ENCODE assay signal across 14 cellular contexts in the genomic region with DNA sequence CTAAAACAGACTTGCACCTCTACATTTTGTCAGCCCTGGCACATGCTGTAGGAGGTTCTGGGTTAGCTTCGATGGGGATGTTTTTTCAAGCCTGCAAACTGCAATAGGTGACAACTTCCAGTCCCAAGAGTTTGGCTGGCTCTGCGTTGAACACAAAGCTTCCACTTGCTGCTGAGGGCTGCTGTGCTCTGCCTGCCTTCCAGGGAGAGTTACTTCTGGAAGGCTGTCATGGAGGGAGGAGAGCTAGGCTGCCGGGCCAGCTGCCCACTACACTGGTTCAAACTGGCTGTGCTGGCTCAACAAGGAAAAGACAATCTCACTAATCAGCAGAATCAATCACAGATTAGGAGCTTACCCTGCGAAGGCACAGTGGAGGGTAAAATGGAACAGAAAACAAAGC. TPM values are rescaled to one million over a fixed set of nuclear protein-coding genes. Genes with fewer than 3 reads are reported as not detected.
DNase-seq lines count a peak whose midpoint lies in the region; ATAC-seq and TF ChIP-seq lines count a peak whose summit lies in the region.
"Had no signal": no experiment of that assay in that cellular context is flagged by ENCODE, and none has a peak within 500 bp of the region (broad histone marks: within the 10 kb centered on the region; RNA-seq: fewer than 3 reads in every experiment).

No MANE protein-coding gene starts in this region.

- no peaks in the 10 kb centered on the region for H3K9me3 ChIP-seq in neural progenitor cell (ENCODE audit: low read depth)

- ATAC-seq in GM21576 (IDR thresholded peaks at IDR 0.05; ENCODE audit: unreplicated experiment) (no peak), HG03159 (IDR thresholded peaks at IDR 0.05; ENCODE audit: unreplicated experiment) (no peak)

- TF ChIP-seq CTCF in AG10803 (conservative IDR thresholded peaks at IDR 0.05; ENCODE audit: low read length) = no peak
- TF ChIP-seq CTCF in VCaP (conservative IDR thresholded peaks at IDR 0.05) = no peak
- TF ChIP-seq CTCF in neural progenitor cell (IDR thresholded peaks at IDR 0.05) = no peak

- H3K4me1 ChIP-seq in neural progenitor cell = peaks cover 7% of the 10 kb centered on the region

- H3K27ac ChIP-seq in VCaP (peak overlapping the region; percentile 50), neural progenitor cell (no peak overlapping the region)

- no peak overlapping the region for H3K9ac ChIP-seq in neural progenitor cell

- no peak overlapping the region for H3K4me3 Mint-ChIP-seq in neural progenitor cell
- H3K4me3 Mint-ChIP-seq in activated T-cell treated with anti-CD3 and anti-CD28 coated beads, Interleukin-2, amount 50 U/mL, for 24 hours = no peak overlapping the region

- peak overlapping the region; percentile 54 for H2AFZ ChIP-seq in neural progenitor cell (replicated peaks)

- no peaks in the 10 kb centered on the region for H3K9me3 Mint-ChIP-seq in neural progenitor cell
- no peaks in the 10 kb centered on the region for H3K9me3 Mint-ChIP-seq in activated T-cell treated with anti-CD3 and anti-CD28 coated beads, Interleukin-2, amount 50 U/mL, for 24 hours

- no peaks in the 10 kb centered on the region for H3F3A ChIP-seq in neural progenitor cell (ENCODE audit: low read depth)

- H3K27me3 ChIP-seq in neural progenitor cell = no peaks in the 10 kb centered on the region

- DNase-seq in AG10803 (ENCODE audit: low read depth) (peak; percentile 27), head of caudate nucleus (peak in 24 of 42 donors; percentile 10 to 72 (median 29)), neural progenitor cell (ENCODE audit: low spot score) (peak; percentile 23), NCI-H1436 treated with DMSO at 0.1 percent for 48 hours (lab: John Stamatoyannopoulos, UW) (no peak)
- no peak for DNase-seq in activated T-cell treated with anti-CD3 and anti-CD28 coated beads, Interleukin-2, amount 50 U/mL, for 24 hours
- DNase-seq: activated CD4-positive, alpha-beta T cell treated with anti-CD3 and anti-CD28 coated beads for 48 hours; activated effector memory CD4-positive, alpha-beta T cell treated with anti-CD3 and anti-CD28 coated beads, Interleukin-2, amount 50 U/mL, for 16 hours; cerebellar nuclear complex; left cardiac atrium; NCI-H2081; SW 1271 had no signal

- H3K27ac Mint-ChIP-seq in neural progenitor cell = no peak overlapping the region
- no peak overlapping the region for H3K27ac Mint-ChIP-seq in activated T-cell treated with anti-CD3 and anti-CD28 coated beads, Interleukin-2, amount 50 U/mL, for 24 hours

- H4K20me1 ChIP-seq in neural progenitor cell (ENCODE audit: low read depth) = no peaks in the 10 kb centered on the region

- H3K79me2 ChIP-seq in neural progenitor cell (ENCODE audit: low read depth) = no peaks in the 10 kb centered on the region

- H3K36me3 Mint-ChIP-seq in neural progenitor cell = no peaks in the 10 kb centered on the region
- no peaks in the 10 kb centered on the region for H3K36me3 Mint-ChIP-seq in activated T-cell treated with anti-CD3 and anti-CD28 coated beads, Interleukin-2, amount 50 U/mL, for 24 hours (ENCODE audit: low read depth)

- H3K4me1 Mint-ChIP-seq in neural progenitor cell = peaks cover 30% of the 10 kb centered on the region
- peaks cover 30% of the 10 kb centered on the region for H3K4me1 Mint-ChIP-seq in activated T-cell treated with anti-CD3 and anti-CD28 coated beads, Interleukin-2, amount 50 U/mL, for 24 hours (ENCODE audit: low read depth)

- H3K36me3 ChIP-seq in neural progenitor cell = no peaks in the 10 kb centered on the region

- no peak overlapping the region for H3K4me2 ChIP-seq in neural progenitor cell

- intact Hi-C loops in head of caudate nucleus (cut with DNase I) = no loop called here

- H3K4me3 ChIP-seq in AG10803 (ENCODE audit: low read length) = no peak overlapping the region
- H3K4me3 ChIP-seq in neural progenitor cell = no peak overlapping the region

- H3K27me3 Mint-ChIP-seq in neural progenitor cell (ENCODE audit: insufficient read depth, low read depth) = peaks cover 8% of the 10 kb centered on the region
- H3K27me3 Mint-ChIP-seq in activated T-cell treated with anti-CD3 and anti-CD28 coated beads, Interleukin-2, amount 50 U/mL, for 24 hours = no peaks in the 10 kb centered on the region

RNA-seq across cellular contexts. Expression of a gene that starts 46.7 kb away (rescaled TPM):
- total RNA-seq in neural progenitor cell (ENCODE audit: low replicate concordance) = 19.8 and 27.9 TPM in 2 replicates

Comparison
In these comparisons a context has a peak if more than half of its experiments do, and no peak if none do; other contexts are left out.
1. DNase-seq: peak in AG10803 (single experiment), head of caudate nucleus (24 of 42) and neural progenitor cell (single experiment); none in NCI-H1436 treated with DMSO at 0.1 percent for 48 hours (single experiment) and activated T-cell treated with anti-CD3 and anti-CD28 coated beads, Interleukin-2, amount 50 U/mL, for 24 hours (single experiment).